In the genomic region with DNA sequence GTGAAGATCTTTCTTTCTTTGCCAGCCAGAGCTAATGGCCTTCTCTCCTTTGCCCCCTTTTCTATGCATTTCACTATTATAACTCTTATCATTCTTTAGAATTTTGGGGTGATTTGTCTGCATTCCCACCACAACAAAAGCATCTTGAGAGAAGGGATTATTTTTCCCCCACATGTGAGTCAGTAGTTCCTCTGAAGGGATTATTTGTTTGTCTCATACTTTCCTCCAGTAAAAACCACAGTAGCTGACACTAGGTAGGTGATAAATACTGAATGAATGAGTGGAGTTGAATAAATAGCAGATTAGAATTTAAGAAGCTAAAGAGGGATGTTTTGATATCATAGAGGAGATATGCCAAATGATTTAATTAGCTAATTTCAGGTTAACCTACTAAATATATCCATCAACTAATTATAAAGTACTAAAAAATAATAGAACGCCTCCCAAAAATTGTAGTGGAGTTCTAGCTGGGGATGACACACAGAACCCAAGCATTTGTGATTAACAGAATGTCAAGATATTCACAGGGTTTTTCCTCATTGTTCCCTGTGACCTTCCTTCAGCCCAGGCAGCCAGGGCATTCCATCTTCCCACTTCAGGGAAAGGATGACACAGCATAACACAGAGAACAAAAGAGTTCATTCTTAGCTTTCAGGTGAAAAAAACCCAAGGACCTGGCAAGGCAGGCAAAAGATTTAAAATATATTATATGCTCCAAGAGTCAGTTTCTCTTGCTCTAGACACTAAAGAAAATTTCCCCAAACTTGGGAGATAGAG, we compare ENCODE assay signal across 11 cellular contexts. TPM values are rescaled to one million over a fixed set of nuclear protein-coding genes. Genes with fewer than 3 reads are reported as not detected.
DNase-seq lines count a peak whose midpoint lies in the region; ATAC-seq and TF ChIP-seq lines count a peak whose summit lies in the region.
"Had no signal": no experiment of that assay in that cellular context is flagged by ENCODE, and none has a peak within 500 bp of the region (broad histone marks: within the 10 kb centered on the region; RNA-seq: fewer than 3 reads in every experiment).

No MANE protein-coding gene starts in this region.

- intact Hi-C loops in activated CD8-positive, alpha-beta T cell treated with anti-CD3 and anti-CD28 coated beads for 36 hours (cut with micrococcal nuclease): loop anchor here (5.0 kb wide), 2 partner anchors 52 to 168 kb away; a partner anchor contains a TSS
- intact Hi-C loops in PC-9 (cut with micrococcal nuclease; ENCODE audit: unreplicated experiment) (no loop called here), vagina (cut with DNase I) (no loop called here)

- no peak for TF ChIP-seq POLR2A in vagina (IDR thresholded peaks at IDR 0.05)

- no peaks in the 10 kb centered on the region; the same call in 1 of the 2 replicates for H4K20me1 ChIP-seq in PC-9 (ENCODE audit: insufficient read depth)

- no peaks in the 10 kb centered on the region for H3K9me3 Mint-ChIP-seq in activated CD8-positive, alpha-beta T cell treated with anti-CD3 and anti-CD28 coated beads for 36 hours
- no peaks in the 10 kb centered on the region for H3K9me3 Mint-ChIP-seq in activated CD8-positive, alpha-beta T cell treated with anti-CD3 and anti-CD28 coated beads, Interleukin-2, amount 10 ng/mL, durations not matched to agents 7 days and 5 days (ENCODE audit: insufficient read depth)
- peaks cover 4% of the 10 kb centered on the region for H3K9me3 Mint-ChIP-seq in stimulated activated naive CD8-positive, alpha-beta T cell treated with anti-CD3 and anti-CD28 coated beads, Interleukin-15, Interleukin-2, amounts not matched to agents 100 ng/mL and 50 ng/mL, for 24 hours

- peaks cover under 1% of the 10 kb centered on the region; the same call in 1 of the 2 replicates for H3K79me2 ChIP-seq in PC-9 (ENCODE audit: low read depth)
- H3K79me2 ChIP-seq: parathyroid adenoma had no signal

- no peak overlapping the region for H3K4me3 ChIP-seq in PC-9
- no peak overlapping the region for H3K4me3 ChIP-seq in vagina
- H3K4me3 ChIP-seq: gastrocnemius medialis had no signal

- H3K27me3 ChIP-seq in PC-9 (ENCODE audit: insufficient read depth, low read depth) (no peaks in the 10 kb centered on the region), foreskin keratinocyte (no peaks in the 10 kb centered on the region), vagina (no peaks in the 10 kb centered on the region)
- H3K27me3 ChIP-seq: gastrocnemius medialis had no signal

- no peak for DNase-seq in activated CD8-positive, alpha-beta T cell treated with anti-CD3 and anti-CD28 coated beads for 36 hours
- no peak for DNase-seq in activated CD8-positive, alpha-beta T cell treated with anti-CD3 and anti-CD28 coated beads, Interleukin-2, amount 10 ng/mL, durations not matched to agents 7 days and 5 days
- DNase-seq in PC-9: peak; percentile 22 to 43
- DNase-seq in foreskin keratinocyte: no peak
- no peak for DNase-seq in NCI-H1105 (lab: John Stamatoyannopoulos, UW)
- no peak for DNase-seq in activated gamma-delta T cell treated with Interleukin-2 at 50 U/mL for 16 hours
- DNase-seq in vagina (ENCODE audit: extremely low spot score in 2 of 2): no peak
- DNase-seq: gastrocnemius medialis, Kasumi-1 had no signal

- CTCF ChIA-PET in activated CD8-positive, alpha-beta T cell treated with anti-CD3 and anti-CD28 coated beads for 36 hours (lab: Charles Lee): interaction anchor here (1.6 kb wide), 1 partner anchor 117 kb away, joined by 4 read pairs; no protein-coding TSS in a partner anchor
- CTCF ChIA-PET in activated CD8-positive, alpha-beta T cell treated with anti-CD3 and anti-CD28 coated beads, Interleukin-2, amount 10 ng/mL, durations not matched to agents 7 days and 5 days (lab: Charles Lee): interaction anchor here (2.4 kb wide), 1 partner anchor 112 kb away, joined by 9 read pairs; no protein-coding TSS in a partner anchor
- CTCF ChIA-PET in PC-9 (lab: Charles Lee): no interaction called here

- H2AFZ ChIP-seq in PC-9: no peak overlapping the region
- H2AFZ ChIP-seq: parathyroid adenoma had no signal

- no peak for TF ChIP-seq CTCF in activated CD8-positive, alpha-beta T cell treated with anti-CD3 and anti-CD28 coated beads for 36 hours (IDR thresholded peaks at IDR 0.05)
- TF ChIP-seq CTCF in PC-9 (conservative IDR thresholded peaks at IDR 0.05): no peak
- no peak for TF ChIP-seq CTCF in foreskin keratinocyte (conservative IDR thresholded peaks at IDR 0.05)
- no peak for TF ChIP-seq CTCF in vagina (IDR thresholded peaks at IDR 0.05)

- no peak overlapping the region for H3K4me3 Mint-ChIP-seq in activated CD8-positive, alpha-beta T cell treated with anti-CD3 and anti-CD28 coated beads for 36 hours
- no peak overlapping the region for H3K4me3 Mint-ChIP-seq in activated CD8-positive, alpha-beta T cell treated with anti-CD3 and anti-CD28 coated beads, Interleukin-2, amount 10 ng/mL, durations not matched to agents 7 days and 5 days
- peak overlapping the region; percentile 50 for H3K4me3 Mint-ChIP-seq in stimulated activated naive CD8-positive, alpha-beta T cell treated with anti-CD3 and anti-CD28 coated beads, Interleukin-15, Interleukin-2, amounts not matched to agents 100 ng/mL and 50 ng/mL, for 24 hours

- POLR2A ChIA-PET in activated CD8-positive, alpha-beta T cell treated with anti-CD3 and anti-CD28 coated beads for 36 hours (lab: Charles Lee): interaction anchor here (1.3 kb wide), 1 partner anchor 80 kb away, joined by 6 read pairs; no protein-coding TSS in a partner anchor
- POLR2A ChIA-PET in activated CD8-positive, alpha-beta T cell treated with anti-CD3 and anti-CD28 coated beads, Interleukin-2, amount 10 ng/mL, durations not matched to agents 7 days and 5 days (lab: Charles Lee): interaction anchor here (0.5 kb wide), 1 partner anchor 43 kb away, joined by 5 read pairs; no protein-coding TSS in a partner anchor
- POLR2A ChIA-PET in PC-9 (lab: Charles Lee; ENCODE audit: unreplicated experiment): no interaction called here

- peaks cover 33% of the 10 kb centered on the region for H3K27me3 Mint-ChIP-seq in activated CD8-positive, alpha-beta T cell treated with anti-CD3 and anti-CD28 coated beads for 36 hours
- H3K27me3 Mint-ChIP-seq in activated CD8-positive, alpha-beta T cell treated with anti-CD3 and anti-CD28 coated beads, Interleukin-2, amount 10 ng/mL, durations not matched to agents 7 days and 5 days (ENCODE audit: low read depth): peaks cover 28% of the 10 kb centered on the region
- H3K27me3 Mint-ChIP-seq in stimulated activated naive CD8-positive, alpha-beta T cell treated with anti-CD3 and anti-CD28 coated beads, Interleukin-15, Interleukin-2, amounts not matched to agents 100 ng/mL and 50 ng/mL, for 24 hours: peaks cover 48% of the 10 kb centered on the region

- peaks cover 3% of the 10 kb centered on the region for H3K36me3 Mint-ChIP-seq in activated CD8-positive, alpha-beta T cell treated with anti-CD3 and anti-CD28 coated beads for 36 hours (ENCODE audit: low read depth)
- no peaks in the 10 kb centered on the region for H3K36me3 Mint-ChIP-seq in activated CD8-positive, alpha-beta T cell treated with anti-CD3 and anti-CD28 coated beads, Interleukin-2, amount 10 ng/mL, durations not matched to agents 7 days and 5 days (ENCODE audit: low read depth)
- H3K36me3 Mint-ChIP-seq in stimulated activated naive CD8-positive, alpha-beta T cell treated with anti-CD3 and anti-CD28 coated beads, Interleukin-15, Interleukin-2, amounts not matched to agents 100 ng/mL and 50 ng/mL, for 24 hours (ENCODE audit: low read depth): no peaks in the 10 kb centered on the region

- no peaks in the 10 kb centered on the region for H3K36me3 ChIP-seq in PC-9 (ENCODE audit: low read depth)
- H3K36me3 ChIP-seq in vagina: no peaks in the 10 kb centered on the region
- H3K36me3 ChIP-seq: gastrocnemius medialis had no signal

- H3K9me3 ChIP-seq in PC-9 (ENCODE audit: insufficient read depth, low read depth): no peaks in the 10 kb centered on the region
- no peaks in the 10 kb centered on the region for H3K9me3 ChIP-seq in vagina
- H3K9me3 ChIP-seq: gastrocnemius medialis had no signal

- H3F3A ChIP-seq in PC-9 (ENCODE audit: insufficient read depth, low read depth): peaks cover 46% of the 10 kb centered on the region

- peaks cover 50% of the 10 kb centered on the region for H3K4me1 ChIP-seq in PC-9 (replicated peaks; ENCODE audit: insufficient read depth)
- peaks cover 3% of the 10 kb centered on the region for H3K4me1 ChIP-seq in foreskin keratinocyte
- H3K4me1 ChIP-seq in vagina: peaks cover 5% of the 10 kb centered on the region
- H3K4me1 ChIP-seq: parathyroid adenoma had no signal

- H3K27ac Mint-ChIP-seq in activated CD8-positive, alpha-beta T cell treated with anti-CD3 and anti-CD28 coated beads for 36 hours: peak overlapping the region; percentile 53
- no peak overlapping the region for H3K27ac Mint-ChIP-seq in activated CD8-positive, alpha-beta T cell treated with anti-CD3 and anti-CD28 coated beads, Interleukin-2, amount 10 ng/mL, durations not matched to agents 7 days and 5 days
- H3K27ac Mint-ChIP-seq in stimulated activated naive CD8-positive, alpha-beta T cell treated with anti-CD3 and anti-CD28 coated beads, Interleukin-15, Interleukin-2, amounts not matched to agents 100 ng/mL and 50 ng/mL, for 24 hours: peak overlapping the region; percentile 91

- ATAC-seq in activated CD8-positive, alpha-beta T cell treated with anti-CD3 and anti-CD28 coated beads for 36 hours: no peak
- no peak for ATAC-seq in activated CD8-positive, alpha-beta T cell treated with anti-CD3 and anti-CD28 coated beads, Interleukin-2, amount 10 ng/mL, durations not matched to agents 7 days and 5 days
- ATAC-seq in foreskin keratinocyte: peak; percentile 2
- ATAC-seq: gastrocnemius medialis had no signal

- no TSS peak for BruUV-seq in PC-9 (replicated peaks; lab: Mats Ljungman, UMichigan)

- no peaks in the 10 kb centered on the region for H3K9me2 ChIP-seq in PC-9 (ENCODE audit: insufficient read depth)

- H3K4me2 ChIP-seq in PC-9: peak overlapping the region; percentile 43

- peak overlapping the region; percentile 61 for H3K27ac ChIP-seq in PC-9
- H3K27ac ChIP-seq in foreskin keratinocyte: no peak overlapping the region
- H3K27ac ChIP-seq in vagina: no peak overlapping the region
- H3K27ac ChIP-seq: gastrocnemius medialis, parathyroid adenoma had no signal

- peaks cover 29% of the 10 kb centered on the region for H3K4me1 Mint-ChIP-seq in activated CD8-positive, alpha-beta T cell treated with anti-CD3 and anti-CD28 coated beads for 36 hours (ENCODE audit: low read depth)
- H3K4me1 Mint-ChIP-seq in activated CD8-positive, alpha-beta T cell treated with anti-CD3 and anti-CD28 coated beads, Interleukin-2, amount 10 ng/mL, durations not matched to agents 7 days and 5 days (ENCODE audit: low read depth): peaks cover 25% of the 10 kb centered on the region
- H3K4me1 Mint-ChIP-seq in stimulated activated naive CD8-positive, alpha-beta T cell treated with anti-CD3 and anti-CD28 coated beads, Interleukin-15, Interleukin-2, amounts not matched to agents 100 ng/mL and 50 ng/mL, for 24 hours (ENCODE audit: low read depth): peaks cover 56% of the 10 kb centered on the region

RNA-seq across cellular contexts. Expression of a gene that starts 3.5 kb away (rescaled TPM):
- total RNA-seq in activated CD8-positive, alpha-beta T cell treated with anti-CD3 and anti-CD28 coated beads for 36 hours: 10 to 100 TPM; 50.4 to 53.3 TPM
- total RNA-seq in activated CD8-positive, alpha-beta T cell treated with anti-CD3 and anti-CD28 coated beads, Interleukin-2, amount 10 ng/mL, durations not matched to agents 7 days and 5 days: 10 to 100 TPM; 12.7 to 13.4 TPM
- 15.7 and 19.5 TPM in 2 replicates for total RNA-seq in PC-9 (2021)
- total RNA-seq in foreskin keratinocyte: 13.3 and 14.8 TPM in 2 replicates
- polyA plus RNA-seq in foreskin keratinocyte: 2.4 and 3.6 TPM in 2 replicates
- total RNA-seq in vagina: 25.0 TPM

RNA-seq across cellular contexts. Expression of a gene that starts 52.2 kb away (rescaled TPM):
- total RNA-seq in activated CD8-positive, alpha-beta T cell treated with anti-CD3 and anti-CD28 coated beads for 36 hours: 100 to 1,000 TPM; 114 to 116 TPM
- total RNA-seq in activated CD8-positive, alpha-beta T cell treated with anti-CD3 and anti-CD28 coated beads, Interleukin-2, amount 10 ng/mL, durations not matched to agents 7 days and 5 days: 100 to 1,000 TPM; 128 to 130 TPM
- total RNA-seq in PC-9 (2021) (117 and 118 TPM in 2 replicates), foreskin keratinocyte (137 and 149 TPM in 2 replicates), vagina (211 TPM)
- polyA plus RNA-seq in foreskin keratinocyte: 230 and 253 TPM in 2 replicates

Comparison
In these comparisons a context has a peak if more than half of its experiments do, and no peak if none do; other contexts are left out.
1. DNase-seq: peak in PC-9 (2 of 2); none in activated CD8-positive, alpha-beta T cell treated with anti-CD3 and anti-CD28 coated beads for 36 hours (single experiment), activated CD8-positive, alpha-beta T cell treated with anti-CD3 and anti-CD28 coated beads, Interleukin-2, amount 10 ng/mL, durations not matched to agents 7 days and 5 days (single experiment), foreskin keratinocyte (0 of 2), NCI-H1105 (single experiment), activated gamma-delta T cell treated with Interleukin-2 at 50 U/mL for 16 hours (single experiment) and vagina (0 of 2).